In genomic region chr7:45978731-45979211, GRCh38 we compare ENCODE assay signal across 11 cellular contexts. TPM values are rescaled to one million over a fixed set of nuclear protein-coding genes. Genes with fewer than 3 reads are reported as not detected.
DNase-seq lines count a peak whose midpoint lies in the region; ATAC-seq, FAIRE-seq and TF ChIP-seq lines count a peak whose summit lies in the region.
"Had no signal": no experiment of that assay in that cellular context is flagged by ENCODE, and none has a peak within 500 bp of the region (broad histone marks: within the 10 kb centered on the region; RNA-seq: fewer than 3 reads in every experiment).

No MANE protein-coding gene starts in this region.

- no peak for TF ChIP-seq POLR2A in H1 (IDR thresholded peaks at IDR 0.05; ENCODE audit: control extremely low read depth in 1 of 2, low read depth in 2 of 2, low read length in 2 of 2)
- no peak for TF ChIP-seq POLR2A in suprapubic skin (IDR thresholded peaks at IDR 0.05)

- TF ChIP-seq CTCF in KMS-11 (conservative IDR thresholded peaks at IDR 0.05; ENCODE audit: low read depth, low read length) (no peak), H1 (IDR thresholded peaks at IDR 0.05; ENCODE audit: control extremely low read depth in 1 of 3, insufficient read depth in 1 of 3, low read depth in 1 of 3, low read length in 3 of 3) (no peak), osteoblast (IDR thresholded peaks at IDR 0.05; ENCODE audit: extremely low read depth, low read depth, low read length) (no peak), suprapubic skin (IDR thresholded peaks at IDR 0.05) (no peak)

- CTCF ChIA-PET in H1 (lab: Charles Lee; ENCODE audit: partially characterized antibody), result interaction anchor here (1.2 to 4.5 kb wide), 2 partner anchors 11 to 56 kb away, joined by 3 to 15 read pairs; no protein-coding TSS in a partner anchor

- H3K4me1 ChIP-seq in BLaER1 treated with 17β-estradiol and CSF1 and Interleukin-3, amounts not matched to agents 10 nM and 100 nM, result peaks cover 0 to 25% (median 18%) of the 10 kb centered on the region in 10 experiments; a peak in 16 of 20 replicates
- peaks cover 31% of the 10 kb centered on the region for H3K4me1 ChIP-seq in KMS-11 (ENCODE audit: low read depth, poor library complexity, severe bottlenecking)
- peaks cover 0 to 7% (median 6%) of the 10 kb centered on the region in 4 experiments; a peak in 5 of 7 replicates for H3K4me1 ChIP-seq in H1 (replicated peaks in 1 of 4; ENCODE audit: control insufficient read depth in 3 of 4, insufficient read depth in 4 of 4, low read length in 3 of 4)
- peaks cover 52% of the 10 kb centered on the region for H3K4me1 ChIP-seq in osteoblast (ENCODE audit: insufficient read depth, low read length)
- H3K4me1 ChIP-seq in suprapubic skin, result peaks cover 13% of the 10 kb centered on the region

- no peak overlapping the region for H3K4ac ChIP-seq in H1 (replicated peaks; ENCODE audit: insufficient read length, low read depth, low read length)

- no peak overlapping the region for H4K5ac ChIP-seq in H1 (ENCODE audit: insufficient read length, low read depth, low read length)

- POLR2A ChIA-PET in H1 (lab: Charles Lee; ENCODE audit: partially characterized antibody), result no interaction called here

- FAIRE-seq in H1 (lab: Jason Lieb, UNC), result no peak

- H3K27ac ChIP-seq in BLaER1 treated with 17β-estradiol and CSF1 and Interleukin-3, amounts not matched to agents 10 nM and 100 nM, result peak overlapping the region in 7 of 11 experiments; percentile 17 to 82 (median 45); a peak in 11 of 22 replicates
- H3K27ac ChIP-seq in KMS-11 (peak overlapping the region; percentile 66), H1 (ENCODE audit: low read depth, low read length) (no peak overlapping the region), osteoblast (ENCODE audit: low read depth, low read length) (peak overlapping the region; percentile 99), suprapubic skin (no peak overlapping the region)

- no peak overlapping the region for H3K56ac ChIP-seq in H1 (replicated peaks; ENCODE audit: insufficient read length, low read depth, low read length)

- no peak overlapping the region for H2BK15ac ChIP-seq in H1 (ENCODE audit: low read length)

- H3K4me3 ChIP-seq in BLaER1 treated with 17β-estradiol and CSF1 and Interleukin-3, amounts not matched to agents 10 nM and 100 nM, result no peak overlapping the region
- H3K4me3 ChIP-seq in KMS-11 (IDR thresholded peaks at IDR 0.05; ENCODE audit: insufficient read depth, low read depth, low read length) (no peak overlapping the region), H1 (ENCODE audit: extremely low read depth in 1 of 4, insufficient read depth in 2 of 4, low read depth in 3 of 4, low read length in 4 of 4) (no peak overlapping the region), osteoblast (ENCODE audit: insufficient read depth, low read length) (peak overlapping the region; percentile 19), suprapubic skin (no peak overlapping the region)

- peak overlapping the region; percentile 86 for H2BK12ac ChIP-seq in H1 (ENCODE audit: low read depth, low read length)

- H3K18ac ChIP-seq in H1 (ENCODE audit: extremely low read depth, low read length), result no peak overlapping the region

- DNase-seq in H1 (ENCODE audit: low read depth in 1 of 2, low spot score in 2 of 2) (no peak), osteoblast (ENCODE audit: insufficient read length, low spot score, missing footprints) (no peak), GM03348 (ENCODE audit: low spot score) (no peak), suprapubic skin (ENCODE audit: low spot score in 2 of 2) (no peak), MV-4-11 (lab: John Stamatoyannopoulos, UW) (no peak)
- DNase-seq: midbrain, NCI-H2107 had no signal

- peaks cover 0 to 5% (median 0%) of the 10 kb centered on the region in 11 experiments; a peak in 1 of 22 replicates for H3K9me3 ChIP-seq in BLaER1 treated with 17β-estradiol and CSF1 and Interleukin-3, amounts not matched to agents 10 nM and 100 nM (replicated peaks in 1 of 11)
- H3K9me3 ChIP-seq in H1 (ENCODE audit: insufficient read depth in 2 of 2, low read depth in 1 of 2, low read length in 1 of 2) (peaks cover 0 to 4% of the 10 kb centered on the region in 2 experiments; a peak in 3 of 4 replicates), osteoblast (ENCODE audit: low read depth, low read length) (no peaks in the 10 kb centered on the region), suprapubic skin (no peaks in the 10 kb centered on the region)
- H3K9me3 ChIP-seq: adrenal gland had no signal

- WGBS in H1 (ENCODE audit: extremely low coverage in 1 of 2, insufficient coverage in 1 of 2, insufficient read length in 1 of 2, insufficient replicate concordance in 2 of 2, low coverage in 1 of 2, low lambda C conversion rate in 2 of 2, missing lambda C conversion rate in 1 of 2), 2 experiments, result 86% methylated on average over 2 of the region's 2 CpGs; no CpG with 5 or more reads in 1 of the 2 experiments
- WGBS in suprapubic skin, result 38% methylated on average over 2 of the region's 2 CpGs

- H2AFZ ChIP-seq in KMS-11 (ENCODE audit: low read depth), result peak overlapping the region; percentile 63
- no peak overlapping the region for H2AFZ ChIP-seq in H1 (ENCODE audit: low read length)
- H2AFZ ChIP-seq in osteoblast (ENCODE audit: low read length), result no peak overlapping the region

- no peak overlapping the region for H3K14ac ChIP-seq in H1 (ENCODE audit: insufficient read length)

- H3K23me2 ChIP-seq in H1 (ENCODE audit: low read depth, low read length), result no peaks in the 10 kb centered on the region

- no peaks in the 10 kb centered on the region for H3K79me2 ChIP-seq in KMS-11 (ENCODE audit: insufficient read depth, low read depth)
- no peaks in the 10 kb centered on the region for H3K79me2 ChIP-seq in H1 (ENCODE audit: control insufficient read depth in 1 of 2, insufficient read depth in 2 of 2, low read length in 2 of 2)
- no peaks in the 10 kb centered on the region for H3K79me2 ChIP-seq in osteoblast (ENCODE audit: insufficient read depth, low read length)

- no peak for TF ChIP-seq RAD21 in H1 (IDR thresholded peaks at IDR 0.05 in 1 of 2, conservative IDR thresholded peaks at IDR 0.05 in 1 of 2; ENCODE audit: low read depth in 2 of 2, low read length in 2 of 2)

- H3K27me3 ChIP-seq in BLaER1 treated with 17β-estradiol and CSF1 and Interleukin-3, amounts not matched to agents 10 nM and 100 nM, result no peaks in the 10 kb centered on the region
- H3K27me3 ChIP-seq in KMS-11 (ENCODE audit: insufficient read depth, low read depth) (no peaks in the 10 kb centered on the region), H1 (replicated peaks in 1 of 4; ENCODE audit: control insufficient read depth in 3 of 4, extremely low read depth in 1 of 4, insufficient read depth in 3 of 4, low read length in 3 of 4) (no peaks in the 10 kb centered on the region), osteoblast (ENCODE audit: insufficient read depth, low read length) (no peaks in the 10 kb centered on the region), suprapubic skin (no peaks in the 10 kb centered on the region)
- H3K27me3 ChIP-seq: adrenal gland had no signal

- H4K20me1 ChIP-seq in BLaER1 treated with 17β-estradiol and CSF1 and Interleukin-3, amounts not matched to agents 10 nM and 100 nM, result no peaks in the 10 kb centered on the region
- H4K20me1 ChIP-seq in KMS-11 (ENCODE audit: insufficient read depth) (no peaks in the 10 kb centered on the region), H1 (replicated peaks in 1 of 2; ENCODE audit: control insufficient read depth in 1 of 2, insufficient read depth in 2 of 2, low read length in 2 of 2) (no peaks in the 10 kb centered on the region), osteoblast (ENCODE audit: insufficient read depth, low read length) (no peaks in the 10 kb centered on the region)

- H4K8ac ChIP-seq in H1 (ENCODE audit: extremely low read depth, insufficient read depth, low read length), result no peak overlapping the region

- no peak overlapping the region for H2BK20ac ChIP-seq in H1 (ENCODE audit: low read length)

- H2BK5ac ChIP-seq in H1 (ENCODE audit: low read depth, low read length), result no peak overlapping the region

- no peak for TF ChIP-seq EP300 in H1 (IDR thresholded peaks at IDR 0.05; ENCODE audit: borderline replicate concordance in 1 of 2, low read depth in 2 of 2, low read length in 2 of 2)
- no peak for TF ChIP-seq EP300 in suprapubic skin (IDR thresholded peaks at IDR 0.05)

- no peaks in the 10 kb centered on the region for H3K36me3 ChIP-seq in BLaER1 treated with 17β-estradiol and CSF1 and Interleukin-3, amounts not matched to agents 10 nM and 100 nM
- H3K36me3 ChIP-seq in KMS-11 (ENCODE audit: insufficient read depth) (no peaks in the 10 kb centered on the region), H1 (ENCODE audit: control insufficient read depth in 2 of 4, insufficient read depth in 4 of 4, low read length in 3 of 4) (no peaks in the 10 kb centered on the region), osteoblast (ENCODE audit: insufficient read depth, low read length) (no peaks in the 10 kb centered on the region), suprapubic skin (no peaks in the 10 kb centered on the region)
- H3K36me3 ChIP-seq: adrenal gland had no signal

- no peak overlapping the region for H3K23ac ChIP-seq in H1 (ENCODE audit: insufficient read length)

- no peak overlapping the region for H2BK120ac ChIP-seq in H1 (replicated peaks; ENCODE audit: low read depth, low read length)

- H3K9ac ChIP-seq in BLaER1 treated with 17β-estradiol and CSF1 and Interleukin-3, amounts not matched to agents 10 nM and 100 nM, result peak overlapping the region in 1 of 11 experiments; percentile 62; a peak in 1 of 22 replicates
- H3K9ac ChIP-seq in KMS-11, result peak overlapping the region; percentile 46; the same call in 1 of the 2 replicates
- no peak overlapping the region for H3K9ac ChIP-seq in H1 (replicated peaks in 1 of 4; ENCODE audit: extremely low read depth in 1 of 4, low read depth in 3 of 4, low read length in 3 of 4)

- no peaks in the 10 kb centered on the region for H3K79me1 ChIP-seq in H1 (ENCODE audit: low read depth, low read length)

- ATAC-seq in GM21786 (IDR thresholded peaks at IDR 0.05; ENCODE audit: unreplicated experiment), result no peak

- H2AK5ac ChIP-seq in H1 (ENCODE audit: low read depth, low read length), result no peak overlapping the region

- H4K91ac ChIP-seq in H1 (replicated peaks; ENCODE audit: insufficient read length, low read length), result no peak overlapping the region

- H3K4me2 ChIP-seq in BLaER1 treated with 17β-estradiol and CSF1 and Interleukin-3, amounts not matched to agents 10 nM and 100 nM, result peak overlapping the region in 8 of 11 experiments; percentile 16 to 85 (median 67); a peak in 13 of 22 replicates
- H3K4me2 ChIP-seq in KMS-11, result peak overlapping the region; percentile 76
- no peak overlapping the region for H3K4me2 ChIP-seq in H1 (ENCODE audit: insufficient read depth in 1 of 2, low read depth in 2 of 2, low read length in 2 of 2)
- peak overlapping the region; percentile 72 for H3K4me2 ChIP-seq in osteoblast (ENCODE audit: insufficient read depth, low read length)

RNA-seq across cellular contexts. Expression of gene IGFBP3, which starts 57.7 kb away (rescaled TPM):
- 5.5 and 7.1 TPM in 2 replicates for total RNA-seq in H1 (2021; fragmentation: NEBNext Ultra II Directional; extraction: Animal tissue kit (Norgen Biotek cat#: 25700))
- 12.1 TPM in 2 replicates for polyA plus RNA-seq in H1 (2011; rRNA removed)
- 11.9 TPM for polyA plus RNA-seq in H1 (2011; cell fraction: cytosol; rRNA removed)
- polyA plus RNA-seq in H1 (2011; cell fraction: nucleus; rRNA removed), result 9.8 TPM
- 8.9 to 10.8 TPM (median 9.8 TPM) in 4 replicates for polyA plus RNA-seq in H1 (2012, experiment 1 of 2)
- 11.2 TPM for polyA plus RNA-seq in H1 (2012, experiment 2 of 2)
- 7.7 TPM for polyA plus RNA-seq in H1 (2013, experiment 1 of 2)
- 9.2 TPM for polyA plus RNA-seq in H1 (2013, experiment 2 of 2)
- 4.7 and 6.3 TPM in 2 replicates for polyA minus RNA-seq in H1 (2011; rRNA and poly(A)+ RNA removed)
- polyA minus RNA-seq in H1 (2011; cell fraction: cytosol; rRNA and poly(A)+ RNA removed), result 10.3 TPM
- 16.8 TPM for polyA minus RNA-seq in H1 (2011; cell fraction: nucleus; rRNA and poly(A)+ RNA removed)
- total RNA-seq in osteoblast, result 2,046 and 2,181 TPM in 2 replicates
- 100 to 1,000 TPM; 120 to 519 (median 223) TPM for total RNA-seq in suprapubic skin

Comparison
In these comparisons a context has a peak if more than half of its experiments do, and no peak if none do; other contexts are left out.
1. H3K27ac ChIP-seq: peak in BLaER1 treated with 17β-estradiol and CSF1 and Interleukin-3, amounts not matched to agents 10 nM and 100 nM (7 of 11), KMS-11 (single experiment) and osteoblast (single experiment); none in H1 (single experiment) and suprapubic skin (single experiment).
2. H3K4me2 ChIP-seq: peak in BLaER1 treated with 17β-estradiol and CSF1 and Interleukin-3, amounts not matched to agents 10 nM and 100 nM (8 of 11), KMS-11 (single experiment) and osteoblast (single experiment); none in H1 (0 of 2).
3. RNA of gene IGFBP3, which starts 57.7 kb away (total RNA-seq): 2,046 to 2,181 TPM in osteoblast and 120 to 519 TPM in suprapubic skin; 5.5 to 7.1 TPM in H1; every median in the first group is over 10 times any median in the second.